ENCODE assay signal across 1 cellular context in genomic region chr2:17616405-17616804, GRCh38.
TF ChIP-seq lines count a peak whose summit lies in the region.

No MANE protein-coding gene starts in this region.

TF ChIP-seq in HCT116, 20 proteins besides CTCF, POLR2A, EP300 and RAD21:
- TF ChIP-seq SIN3A (IDR thresholded peaks at IDR 0.05; ENCODE audit: low read depth) = no peak
- no peak for TF ChIP-seq ATF3 (IDR thresholded peaks at IDR 0.05)
- no peak for TF ChIP-seq CBX3 (IDR thresholded peaks at IDR 0.05; ENCODE audit: low read depth)
- TF ChIP-seq ZFX (IDR thresholded peaks at IDR 0.05) = no peak
- no peak for TF ChIP-seq SP1 (IDR thresholded peaks at IDR 0.05; ENCODE audit: low read depth)
- TF ChIP-seq EZH2 (IDR thresholded peaks at IDR 0.05) = no peak
- TF ChIP-seq ZNF274 (IDR thresholded peaks at IDR 0.05; ENCODE audit: low read depth, low read length) = no peak
- no peak for TF ChIP-seq SRF (IDR thresholded peaks at IDR 0.05; ENCODE audit: low read depth)
- TF ChIP-seq YY1 (IDR thresholded peaks at IDR 0.05; ENCODE audit: extremely low read depth, insufficient replicate concordance, low read depth, low read length) = no peak
- TF ChIP-seq MAX (IDR thresholded peaks at IDR 0.05) = no peak
- no peak for TF ChIP-seq EGR1 (IDR thresholded peaks at IDR 0.05; ENCODE audit: low read depth)
- no peak for TF ChIP-seq CEBPB (IDR thresholded peaks at IDR 0.05; ENCODE audit: low read depth)
- TF ChIP-seq FOSL1 (IDR thresholded peaks at IDR 0.05; ENCODE audit: low read depth) = no peak
